In genomic region chr20:63977392-63978276, GRCh38 we compare ENCODE assay signal across 8 cellular contexts. TPM values are rescaled to one million over a fixed set of nuclear protein-coding genes. Genes with fewer than 3 reads are reported as not detected.
DNase-seq lines count a peak whose midpoint lies in the region; ATAC-seq, FAIRE-seq and TF ChIP-seq lines count a peak whose summit lies in the region.
"Had no signal": no experiment of that assay in that cellular context is flagged by ENCODE, and none has a peak within 500 bp of the region (broad histone marks: within the 10 kb centered on the region; RNA-seq: fewer than 3 reads in every experiment).

No MANE protein-coding gene starts in this region.

- H3K4me1 ChIP-seq in small intestine (ENCODE audit: control insufficient read depth in 2 of 2, insufficient read depth in 1 of 2, low read depth in 1 of 2, low read length in 1 of 2), result peaks cover 2 to 10% of the 10 kb centered on the region in 2 donors

- ATAC-seq in HG03342 (IDR thresholded peaks at IDR 0.05; ENCODE audit: unreplicated experiment), result no peak
- ATAC-seq in HG02798 (IDR thresholded peaks at IDR 0.05; ENCODE audit: poor library complexity, unreplicated experiment), result no peak

- H3K27me3 ChIP-seq in small intestine (ENCODE audit: control insufficient read depth in 2 of 2, insufficient read depth in 2 of 2, low read length in 2 of 2), result no peaks in the 10 kb centered on the region

- peak; percentile 83 for DNase-seq in HK-2 (ENCODE audit: unreplicated experiment)
- DNase-seq in T-helper 9 cell, result peak; percentile 41
- peak; percentile 69 to 72 for DNase-seq in cardiac fibroblast (ENCODE audit: low read depth in 2 of 2)
- peak; percentile 29 for DNase-seq in small intestine
- no peak for DNase-seq in NCI-H2227 (lab: John Stamatoyannopoulos, UW; ENCODE audit: unreplicated experiment)

- H3K4me3 ChIP-seq in cardiac fibroblast (replicated peaks in 1 of 2; ENCODE audit: low read depth in 2 of 2, low read length in 2 of 2) (no peak overlapping the region), small intestine (ENCODE audit: low read depth in 1 of 2, low read length in 2 of 2) (no peak overlapping the region)

- no peaks in the 10 kb centered on the region for H3K36me3 ChIP-seq in small intestine (ENCODE audit: control insufficient read depth in 2 of 2, insufficient read depth in 2 of 2, low read length in 2 of 2)

- no peak for FAIRE-seq in small intestine (lab: Jason Lieb, UNC)
- FAIRE-seq: TTC549 had no signal

- H3K27ac ChIP-seq in small intestine (ENCODE audit: low read depth in 1 of 2, low read length in 1 of 2), result peak overlapping the region in 1 of 2 donors; percentile 76

- H3K9me3 ChIP-seq in small intestine (ENCODE audit: control insufficient read depth, low read depth), result no peaks in the 10 kb centered on the region

- TF ChIP-seq CTCF in cardiac fibroblast (IDR thresholded peaks at IDR 0.05; ENCODE audit: low read depth, low read length), result no peak

- WGBS in small intestine, 3 donors, result 56 to 72% (median 62%) methylated on average over 18 of the region's 18 CpGs

RNA-seq across cellular contexts. Expression of gene SAMD10, which starts 1.8 kb away (rescaled TPM):
- 1 to 10 TPM; 3.6 to 7.3 (median 5.8) TPM for polyA plus RNA-seq in small intestine

RNA-seq across cellular contexts. Expression of gene PRPF6, which starts 3.3 kb away (rescaled TPM):
- 10 to 100 TPM; 35.3 to 48.6 (median 47.5) TPM for polyA plus RNA-seq in small intestine

RNA-seq across cellular contexts. Expression of gene ZNF512B, which starts 7.9 kb away (rescaled TPM):
- 1 to 10 TPM; 2.5 to 4.3 (median 3.0) TPM for polyA plus RNA-seq in small intestine

RNA-seq across cellular contexts. Expression of gene UCKL1, which starts 21.4 kb away (rescaled TPM):
- polyA plus RNA-seq in small intestine, result 100 to 1,000 TPM in 1 of 3 donors, 10 to 100 TPM in 2; 47.1 to 131 (median 81.1) TPM

RNA-seq across cellular contexts. Expression of gene C20orf204, which starts 58.3 kb away (rescaled TPM):
- 1 to 10 TPM in 2 of 3 donors, under 1 TPM in 1; 0.91 to 2.4 (median 1.8) TPM for polyA plus RNA-seq in small intestine
